In genomic region chr18:67790527-67790926, GRCh38 we compare ENCODE assay signal across 27 cellular contexts.
"Had no signal": no experiment of that assay in that cellular context is flagged by ENCODE, and none has a peak within 500 bp of the region (broad histone marks: within the 10 kb centered on the region; RNA-seq: fewer than 3 reads in every experiment).

No MANE protein-coding gene starts in this region.

- H3K4me3 ChIP-seq: stomach, suprapubic skin, testis, thoracic aorta, thyroid gland, tibial artery, tibial nerve, transverse colon, upper lobe of left lung, upper lobe of right lung, uterus, vagina had no signal

- H3K36me3 ChIP-seq: stomach, suprapubic skin, thoracic aorta, thyroid gland, tibial artery, tibial nerve, transverse colon, upper lobe of left lung, upper lobe of right lung, uterus, vagina had no signal

- ATAC-seq: stimulated activated effector memory CD8-positive, alpha-beta T cell treated with anti-CD3 and anti-CD28 coated beads, Interleukin-12 subunit alpha, Interleukin-12 subunit beta, amount 100 ng/mL, for 72 hours; stimulated activated memory B cell treated with anti-CD40 and anti-IgM and Interleukin-4, amounts not matched to agents 10 μg/mL and 1 μg/mL and 100 μg/mL, for 72 hours; stimulated activated naive B cell treated with anti-CD40 and anti-IgM and Interleukin-4, amounts not matched to agents 10 μg/mL and 1 μg/mL and 100 μg/mL, for 72 hours; stimulated activated naive CD8-positive, alpha-beta T cell treated with anti-CD3 and anti-CD28 coated beads, Interleukin-15, amount 100 ng/mL, for 72 hours; stimulated activated naive CD8-positive, alpha-beta T cell treated with anti-CD3 and anti-CD28 coated beads, Interleukin-15, Interleukin-2, amounts not matched to agents 100 U/mL and 50 U/mL, for 24 hours; upper lobe of right lung had no signal

- H3K4me1 ChIP-seq: stomach, suprapubic skin, testis, thyroid gland, tibial nerve, transverse colon, upper lobe of left lung, upper lobe of right lung, uterus, vagina had no signal

- DNase-seq: stimulated activated CD4-positive, alpha-beta T cell treated with anti-CD3 and anti-CD28 coated beads, Interleukin-2, amount 100 ng/mL, for 48 hours; stimulated activated CD4-positive, alpha-beta T cell treated with anti-CD3 and anti-CD28 coated beads, Interleukin-4, amount 100 ng/mL, for 1 hour; stimulated activated CD4-positive, alpha-beta T cell treated with anti-CD3 and anti-CD28 coated beads, Interleukin-4, amount 100 ng/mL, for 24 hours; stimulated activated CD4-positive, alpha-beta T cell treated with anti-CD3 and anti-CD28 coated beads, Interleukin-4, amount 100 ng/mL, for 4 hours; stimulated activated CD8-positive, alpha-beta memory T cell treated with anti-CD3 and anti-CD28 coated beads, Interleukin-4, amount 100 ng/mL, for 48 hours; stimulated activated naive B cell treated with anti-CD40 and anti-IgM and Interleukin-4, amounts not matched to agents 10 μg/mL and 1 μg/mL and 100 μg/mL, for 72 hours; stimulated activated naive CD4-positive, alpha-beta T cell; stimulated activated naive CD4-positive, alpha-beta T cell treated with Interleukin-2 at 50 U/mL for 16 hours; stimulated activated naive CD8-positive, alpha-beta T cell treated with anti-CD3 and anti-CD28 coated beads, Interleukin-15, amount 100 ng/mL, for 72 hours; stimulated activated naive CD8-positive, alpha-beta T cell treated with anti-CD3 and anti-CD28 coated beads, Interleukin-15, Interleukin-2, amounts not matched to agents 100 U/mL and 50 U/mL, for 24 hours; stomach; substantia nigra; testis; thyroid gland; tibial artery; transverse colon; trophoblast cell; upper lobe of left lung; upper lobe of right lung; uterus had no signal

- FAIRE-seq: urothelium cell line had no signal

- H3K9me3 ChIP-seq: stomach, suprapubic skin, testis, thoracic aorta, thyroid gland, tibial artery, tibial nerve, transverse colon, upper lobe of left lung, upper lobe of right lung, uterus, vagina had no signal

- H3K27ac ChIP-seq: stomach, suprapubic skin, testis, thoracic aorta, thyroid gland, tibial artery, tibial nerve, transverse colon, upper lobe of left lung, upper lobe of right lung, uterus, vagina had no signal

- H3K27me3 ChIP-seq: stomach, suprapubic skin, testis, thyroid gland, tibial artery, tibial nerve, transverse colon, upper lobe of left lung, upper lobe of right lung, vagina had no signal
